ENCODE assay signal across 19 cellular contexts in the genomic region with DNA sequence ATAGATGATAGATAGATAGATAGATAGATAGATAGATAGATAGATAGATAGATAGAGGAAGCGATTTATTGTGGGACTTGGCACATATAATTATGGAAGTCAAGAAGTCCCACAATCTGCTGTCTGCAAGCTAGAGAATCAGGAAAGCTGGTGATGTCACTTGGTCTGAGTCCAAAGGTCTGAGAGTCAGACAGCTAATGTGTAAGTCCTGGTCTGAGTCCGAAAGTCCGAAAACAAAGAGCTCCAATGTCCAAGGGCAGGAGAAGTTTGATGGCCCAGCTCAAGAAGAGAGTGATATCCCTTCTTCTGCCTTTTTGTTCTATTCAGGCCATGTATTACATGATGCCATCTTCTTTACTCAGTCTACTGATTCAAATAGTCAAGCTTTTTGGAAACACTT. TPM values are rescaled to one million over a fixed set of nuclear protein-coding genes. Genes with fewer than 3 reads are reported as not detected.
DNase-seq lines count a peak whose midpoint lies in the region; ATAC-seq and TF ChIP-seq lines count a peak whose summit lies in the region.
"Had no signal": no experiment of that assay in that cellular context is flagged by ENCODE, and none has a peak within 500 bp of the region (broad histone marks: within the 10 kb centered on the region; RNA-seq: fewer than 3 reads in every experiment).

No MANE protein-coding gene starts in this region.

- no peaks in the 10 kb centered on the region for H3K36me3 ChIP-seq in IMR-90 (ENCODE audit: control insufficient read depth, insufficient read depth, low read length)
- no peaks in the 10 kb centered on the region for H3K36me3 ChIP-seq in liver (ENCODE audit: control insufficient read depth in 4 of 4, insufficient read depth in 3 of 4, low read depth in 1 of 4, low read length in 3 of 4)
- no peaks in the 10 kb centered on the region for H3K36me3 ChIP-seq in transverse colon
- peaks cover 6% of the 10 kb centered on the region for H3K36me3 ChIP-seq in left ventricle myocardium inferior
- H3K36me3 ChIP-seq: BE2C, Peyer's patch had no signal

- DNase-seq in IMR-90 (peak; percentile 30), fibroblast of mammary gland (ENCODE audit: low read depth) (peak; percentile 30), transverse colon (peak; percentile 32), left ventricle myocardium inferior (no peak), hepatic stellate cell (ENCODE audit: low spot score) (no peak)
- DNase-seq: BE2C; CD4-positive, CD25-positive, alpha-beta regulatory T cell; DMS79 treated with DMSO at 0.1 percent for 48 hours; MV-4-11; NCI-H1105 treated with DMSO at 0.1 percent for 48 hours; NCI-H2081; NCI-H2171; NCI-H345; NCI-H524; NCI-H774 had no signal

- no peak overlapping the region for H3K23ac ChIP-seq in IMR-90 (ENCODE audit: low read depth, low read length)

- H3K9ac ChIP-seq in IMR-90 (ENCODE audit: low read depth, low read length) = no peak overlapping the region
- H3K9ac ChIP-seq in liver (ENCODE audit: low read depth in 1 of 2, low read length in 2 of 2) = no peak overlapping the region

- H2AK9ac ChIP-seq in IMR-90 (replicated peaks; ENCODE audit: low read depth, low read length, poor library complexity) = no peak overlapping the region

- dilution Hi-C loops in IMR-90 (cut with HindIII; ENCODE audit: low sequenced_read_pairs, unreplicated experiment) = no loop called here

- no peak overlapping the region for H2BK15ac ChIP-seq in IMR-90 (ENCODE audit: low read depth, low read length)

- intact Hi-C loops in IMR-90 (cut with micrococcal nuclease) = no loop called here
- intact Hi-C loops in transverse colon (cut with DNase I; ENCODE audit: low total_unique reads) = no loop called here
- intact Hi-C loops in left ventricle myocardium inferior (cut with micrococcal nuclease) = no loop called here

- H3K27ac ChIP-seq in IMR-90 (ENCODE audit: insufficient read depth, low read length) (no peak overlapping the region), liver (ENCODE audit: low read depth in 1 of 2, low read length in 2 of 2) (no peak overlapping the region), transverse colon (no peak overlapping the region), left ventricle myocardium inferior (replicated peaks) (no peak overlapping the region)

- H2BK20ac ChIP-seq in IMR-90 (ENCODE audit: low read depth, low read length) = no peak overlapping the region

- H3K79me1 ChIP-seq in IMR-90 (ENCODE audit: low read depth in 1 of 2, low read length in 2 of 2) = no peaks in the 10 kb centered on the region

- H4K91ac ChIP-seq in IMR-90 (ENCODE audit: insufficient read depth, low read depth, low read length) = no peak overlapping the region

- H2BK120ac ChIP-seq in IMR-90 (ENCODE audit: low read depth, low read length) = no peak overlapping the region

- H3K4ac ChIP-seq in IMR-90 (ENCODE audit: low read depth, low read length) = no peak overlapping the region

- H3K14ac ChIP-seq in IMR-90 (replicated peaks; ENCODE audit: low read depth, low read length) = no peak overlapping the region

- no peak for TF ChIP-seq CTCF in IMR-90 (conservative IDR thresholded peaks at IDR 0.05; ENCODE audit: low read depth, low read length)
- TF ChIP-seq CTCF in fibroblast of mammary gland (conservative IDR thresholded peaks at IDR 0.05; ENCODE audit: control insufficient read depth, insufficient read depth, low read depth, low read length) = no peak
- no peak for TF ChIP-seq CTCF in liver (IDR thresholded peaks at IDR 0.05; ENCODE audit: low read depth, low read length, missing input control)
- no peak for TF ChIP-seq CTCF in transverse colon (IDR thresholded peaks at IDR 0.05)
- no peak for TF ChIP-seq CTCF in left ventricle myocardium inferior (IDR thresholded peaks at IDR 0.05; ENCODE audit: borderline replicate concordance)

- H3K56ac ChIP-seq in IMR-90 (ENCODE audit: extremely low read depth, insufficient read depth, low read length) = no peak overlapping the region

- CTCF ChIA-PET in IMR-90 (lab: Yijun Ruan, JAX) = no interaction called here

- no TSS peak for BruUV-seq in IMR-90 (replicated peaks; lab: Mats Ljungman, UMichigan)

- no peak for TF ChIP-seq EP300 in transverse colon (IDR thresholded peaks at IDR 0.05; ENCODE audit: low read depth)

- H3K9me1 ChIP-seq in IMR-90 (ENCODE audit: insufficient read depth, low read length) = peaks cover 3% of the 10 kb centered on the region; the same call in 1 of the 2 replicates

- no peak overlapping the region for H4K8ac ChIP-seq in IMR-90 (ENCODE audit: low read depth in 2 of 2, low read length in 2 of 2)

- H3K4me3 ChIP-seq in IMR-90 (ENCODE audit: insufficient read depth, low read depth, low read length) (no peak overlapping the region), fibroblast of mammary gland (ENCODE audit: control insufficient read depth, low read depth, low read length) (no peak overlapping the region), liver (ENCODE audit: low read depth in 1 of 3, low read length in 3 of 3) (no peak overlapping the region), transverse colon (no peak overlapping the region), left ventricle myocardium inferior (no peak overlapping the region)
- H3K4me3 ChIP-seq: GM12878, Peyer's patch had no signal

- no peak overlapping the region for H2BK5ac ChIP-seq in IMR-90 (ENCODE audit: low read depth, low read length, poor library complexity, severe bottlenecking)

- TF ChIP-seq POLR2A in IMR-90 (IDR thresholded peaks at IDR 0.05; ENCODE audit: low read depth, low read length) (no peak), transverse colon (IDR thresholded peaks at IDR 0.05) (no peak)

- WGBS in IMR-90 (ENCODE audit: extremely low coverage in 2 of 2, insufficient read length in 1 of 2), 2 experiments = no CpG with 5 or more reads among the region's 3 CpGs
- WGBS in liver = 43% methylated on average over 3 of the region's 3 CpGs
- WGBS in transverse colon (ENCODE audit: low coverage in 1 of 2), 2 donors = 88 to 97% methylated on average over 3 of the region's 3 CpGs

- no peak overlapping the region for H4K5ac ChIP-seq in IMR-90 (ENCODE audit: low read depth, low read length)

- H3K9me3 ChIP-seq in IMR-90 (ENCODE audit: control insufficient read depth, insufficient read depth, low read length) = peaks cover 3% of the 10 kb centered on the region; the same call in 1 of the 2 replicates
- H3K9me3 ChIP-seq in liver (ENCODE audit: control insufficient read depth in 4 of 4, low read length in 3 of 4) = no peaks in the 10 kb centered on the region
- H3K9me3 ChIP-seq in transverse colon = no peaks in the 10 kb centered on the region
- H3K9me3 ChIP-seq in left ventricle myocardium inferior (replicated peaks) = peaks cover 7% of the 10 kb centered on the region
- H3K9me3 ChIP-seq: BE2C, Peyer's patch had no signal

- H3K4me1 ChIP-seq in IMR-90 (ENCODE audit: control insufficient read depth, insufficient read depth, low read length) (peaks cover 2% of the 10 kb centered on the region; the same call in 1 of the 2 replicates), liver (ENCODE audit: control insufficient read depth in 4 of 4, insufficient read depth in 4 of 4, low read length in 3 of 4) (peaks cover 3 to 22% (median 9%) of the 10 kb centered on the region in 4 donors), transverse colon (peaks cover 0 to 15% (median 11%) of the 10 kb centered on the region in 4 donors), left ventricle myocardium inferior (no peaks in the 10 kb centered on the region)

- no peak for TF ChIP-seq RAD21 in IMR-90 (IDR thresholded peaks at IDR 0.05; ENCODE audit: low read length)
- TF ChIP-seq RAD21 in liver (IDR thresholded peaks at IDR 0.05) = peak; percentile 57 to 69

- no peak overlapping the region for H3K18ac ChIP-seq in IMR-90 (ENCODE audit: low read depth, low read length)

- in situ Hi-C loops in IMR-90 (cut with MboI; ENCODE audit: low sequenced_read_pairs) = no loop called here
- in situ Hi-C loops in transverse colon (cut with MboI; ENCODE audit: low pct_ligation_motif_present in 1 of 4, low pct_unique_long_range_greater_than_20kb in 1 of 4, low sequenced_read_pairs in 3 of 4) = no loop called here

- no peak overlapping the region for H3K4me2 ChIP-seq in IMR-90 (ENCODE audit: low read depth, low read length)

- H4K20me1 ChIP-seq in IMR-90 (ENCODE audit: insufficient read depth, low read length) = no peaks in the 10 kb centered on the region

- peaks cover 6% of the 10 kb centered on the region for H3K27me3 ChIP-seq in IMR-90 (ENCODE audit: control insufficient read depth, insufficient read depth, low read length)
- H3K27me3 ChIP-seq in liver (ENCODE audit: control insufficient read depth in 4 of 4, insufficient read depth in 4 of 4, low read length in 3 of 4) = no peaks in the 10 kb centered on the region
- H3K27me3 ChIP-seq in transverse colon = no peaks in the 10 kb centered on the region
- no peaks in the 10 kb centered on the region for H3K27me3 ChIP-seq in left ventricle myocardium inferior (ENCODE audit: low read depth)
- H3K27me3 ChIP-seq: BE2C, Peyer's patch had no signal

- no peak overlapping the region for H2AK5ac ChIP-seq in IMR-90 (ENCODE audit: low read depth, low read length)

- ATAC-seq in IMR-90 (ENCODE audit: low read depth) (no peak), HG02678 (IDR thresholded peaks at IDR 0.05; ENCODE audit: unreplicated experiment) (no peak)
- ATAC-seq: GM12878 had no signal

- H2AFZ ChIP-seq in IMR-90 (replicated peaks; ENCODE audit: low read length, poor library complexity) = no peak overlapping the region

- POLR2A ChIA-PET in IMR-90 (lab: Charles Lee; ENCODE audit: unreplicated experiment) = interaction anchor here (0.7 kb wide), 1 partner anchor 21 kb away, joined by 5 read pairs; no protein-coding TSS in a partner anchor

TF ChIP-seq in liver, 16 proteins besides CTCF, POLR2A, EP300 and RAD21 (continues in another document):
- TF ChIP-seq, protein P1, sequence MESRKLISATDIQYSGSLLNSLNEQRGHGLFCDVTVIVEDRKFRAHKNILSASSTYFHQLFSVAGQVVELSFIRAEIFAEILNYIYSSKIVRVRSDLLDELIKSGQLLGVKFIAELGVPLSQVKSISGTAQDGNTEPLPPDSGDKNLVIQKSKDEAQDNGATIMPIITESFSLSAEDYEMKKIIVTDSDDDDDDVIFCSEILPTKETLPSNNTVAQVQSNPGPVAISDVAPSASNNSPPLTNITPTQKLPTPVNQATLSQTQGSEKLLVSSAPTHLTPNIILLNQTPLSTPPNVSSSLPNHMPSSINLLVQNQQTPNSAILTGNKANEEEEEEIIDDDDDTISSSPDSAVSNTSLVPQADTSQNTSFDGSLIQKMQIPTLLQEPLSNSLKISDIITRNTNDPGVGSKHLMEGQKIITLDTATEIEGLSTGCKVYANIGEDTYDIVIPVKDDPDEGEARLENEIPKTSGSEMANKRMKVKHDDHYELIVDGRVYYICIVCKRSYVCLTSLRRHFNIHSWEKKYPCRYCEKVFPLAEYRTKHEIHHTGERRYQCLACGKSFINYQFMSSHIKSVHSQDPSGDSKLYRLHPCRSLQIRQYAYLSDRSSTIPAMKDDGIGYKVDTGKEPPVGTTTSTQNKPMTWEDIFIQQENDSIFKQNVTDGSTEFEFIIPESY (IDR thresholded peaks at IDR 0.05) = peak; percentile 52

RNA-seq across cellular contexts. Expression of a gene that starts 53.8 kb away (rescaled TPM):
- total RNA-seq in IMR-90 (2012; rRNA removed) = 1.3 and 1.7 TPM in 2 replicates
- 12.2 and 16.6 TPM in 2 replicates for polyA plus RNA-seq in IMR-90 (2012; rRNA removed)
- 9.2 and 13.9 TPM in 2 replicates for polyA plus RNA-seq in IMR-90 (2012; cell fraction: cytosol; rRNA removed)
- polyA plus RNA-seq in IMR-90 (2012; cell fraction: nucleus; rRNA removed; ENCODE audit: low replicate concordance) = 39.1 and 40.0 TPM in 2 replicates
- total RNA-seq in liver = 1 to 10 TPM; 4.9 to 9.3 TPM
- polyA plus RNA-seq in liver = 10 to 100 TPM in 1 of 2 donors, 1 to 10 TPM in 1; 7.4 to 18.0 TPM
- 100 to 1,000 TPM in 3 of 4 donors, 10 to 100 TPM in 1; 84.6 to 249 (median 137) TPM for total RNA-seq in transverse colon
- 8.9 TPM for total RNA-seq in left ventricle myocardium inferior

Comparison
In these comparisons a context has a peak if more than half of its experiments do, and no peak if none do; other contexts are left out.
1. DNase-seq: peak in IMR-90 (single experiment), fibroblast of mammary gland (single experiment) and transverse colon (single experiment); none in left ventricle myocardium inferior (single experiment) and hepatic stellate cell (single experiment).